Comparison of ENCODE assay signal across 13 cellular contexts in genomic region chr5:138676556-138677193, GRCh38.
A peak's percentile ranks its signal among the peaks of the same experiment; 100 is the strongest.
DNase-seq lines count a peak whose midpoint lies in the region; ATAC-seq, FAIRE-seq and TF ChIP-seq lines count a peak whose summit lies in the region.
"Had no signal": no experiment of that assay in that cellular context is flagged by ENCODE, and none has a peak within 500 bp of the region (broad histone marks: within the 10 kb centered on the region; RNA-seq: fewer than 3 reads in every experiment).

No MANE protein-coding gene starts in this region.

- DNase-seq in GM12892 (ENCODE audit: insufficient read length) (no peak), glomerular visceral epithelial cell (ENCODE audit: extremely low spot score) (peak; percentile 45), pancreas (no peak), AG08395 (ENCODE audit: low spot score) (no peak), RCC 7860 (ENCODE audit: low spot score) (no peak)
- DNase-seq in activated naive CD4-positive, alpha-beta T cell treated with anti-CD3 and anti-CD28 coated beads, Interleukin-2, amount 50 U/mL, for 16 hours = no peak
- DNase-seq: CD4-positive, CD25-positive, alpha-beta regulatory T cell; DMS79; GOT3; H9; IMR-90 had no signal

- TF ChIP-seq CTCF in pancreas (IDR thresholded peaks at IDR 0.05) = no peak

- peak overlapping the region in 2 of 4 donors; percentile 19 to 30 for H3K27ac ChIP-seq in pancreas
- H3K27ac ChIP-seq: BLaER1 treated with 17β-estradiol and CSF1 and Interleukin-3, amounts not matched to agents 10 nM and 100 nM had no signal

- H3K4me1 ChIP-seq in pancreas = no peaks in the 10 kb centered on the region
- H3K4me1 ChIP-seq: BLaER1 treated with 17β-estradiol and CSF1 and Interleukin-3, amounts not matched to agents 10 nM and 100 nM had no signal

- H3K36me3 ChIP-seq in pancreas = no peaks in the 10 kb centered on the region
- H3K36me3 ChIP-seq: BLaER1 treated with 17β-estradiol and CSF1 and Interleukin-3, amounts not matched to agents 10 nM and 100 nM had no signal

- no peak for TF ChIP-seq POLR2A in GM12892 (IDR thresholded peaks at IDR 0.05; ENCODE audit: low read depth, low read length)

- WGBS in pancreas, 2 donors = 32 to 34% methylated on average over 4 of the region's 4 CpGs

- ATAC-seq in pancreas = peak; percentile 64 to 86 (median 74)
- ATAC-seq: GM12878 had no signal

- H3K27me3 ChIP-seq in pancreas = no peaks in the 10 kb centered on the region
- H3K27me3 ChIP-seq: BLaER1 treated with 17β-estradiol and CSF1 and Interleukin-3, amounts not matched to agents 10 nM and 100 nM had no signal

- intact Hi-C loops in pancreas (cut with DNase I) = no loop called here

- H3K9me3 ChIP-seq in pancreas = no peaks in the 10 kb centered on the region

- no peak overlapping the region for H3K4me3 ChIP-seq in pancreas
- H3K4me3 ChIP-seq: BLaER1 treated with 17β-estradiol and CSF1 and Interleukin-3, amounts not matched to agents 10 nM and 100 nM; GM12878 had no signal

- FAIRE-seq in GM12892 (lab: Jason Lieb, UNC) (peak; percentile 9), pancreas (lab: Jason Lieb, UNC) (no peak), RCC 7860 (lab: Jason Lieb, UNC) (no peak)
- FAIRE-seq: GM12878 had no signal
